28 cellular contexts compared by ENCODE assay signal in the genomic region with DNA sequence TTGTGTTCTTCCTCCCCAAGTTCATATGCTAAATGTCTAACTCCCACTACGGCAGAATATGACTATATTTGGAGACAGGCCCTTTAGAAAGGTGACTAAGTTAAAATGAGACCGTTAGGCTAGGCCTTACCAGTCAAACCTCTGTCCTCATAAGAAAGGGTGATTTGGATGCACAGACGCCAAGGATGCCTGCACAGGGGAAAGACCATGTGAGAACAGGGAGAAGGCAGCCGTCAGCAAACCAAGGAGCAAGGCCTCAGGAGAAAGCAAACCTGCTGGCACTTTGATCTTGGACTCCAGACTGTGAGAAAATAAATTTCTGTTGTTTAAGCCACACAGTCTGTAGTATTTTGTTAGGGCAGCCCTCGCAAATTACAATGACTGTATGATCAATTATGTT.
"Had no signal": no experiment of that assay in that cellular context is flagged by ENCODE, and none has a peak within 500 bp of the region (broad histone marks: within the 10 kb centered on the region; RNA-seq: fewer than 3 reads in every experiment).

No MANE protein-coding gene starts in this region.

- H3K4me3 Mint-ChIP-seq: activated naive CD4-positive, alpha-beta T cell treated with anti-CD3 and anti-CD28 coated beads, Interleukin-2, amount 50 U/mL, for 24 hours; activated naive CD8-positive, alpha-beta T cell treated with anti-CD3 and anti-CD28 coated beads, Interleukin-2, amount 50 U/mL, for 24 hours; activated T-cell treated with anti-CD3 and anti-CD28 coated beads, Interleukin-2, amount 50 U/mL, for 24 hours; central memory CD8-positive, alpha-beta T cell; dendritic cell treated with granulocyte-macrophage colony-stimulating factor and Interleukin-4, amounts not matched to agents 40 ng/mL and 50 ng/mL, for 4 days; mesothelial cell of epicardium; naive B cell; stimulated activated memory B cell treated with anti-CD40 and anti-IgM and Interleukin-4, amounts not matched to agents 10 μg/mL and 1 μg/mL and 100 μg/mL, for 72 hours; stimulated activated naive CD8-positive, alpha-beta T cell treated with anti-CD3 and anti-CD28 coated beads, Interleukin-15, amount 100 ng/mL, for 72 hours; T-helper 2 cell treated with Interferon-gamma antibody and Interleukin-4, amounts not matched to agents 5 μg/mL and 100 μg/mL, for 36 hours had no signal

- H3K4me3 ChIP-seq: esophagus muscularis mucosa, heart left ventricle, ovary, sigmoid colon, thyroid gland, upper lobe of right lung had no signal

- H3K9me3 ChIP-seq: esophagus muscularis mucosa, heart left ventricle, ovary, sigmoid colon, thyroid gland, upper lobe of right lung had no signal

- H3K27ac ChIP-seq: esophagus muscularis mucosa, foreskin keratinocyte, heart left ventricle, ovary, sigmoid colon, thyroid gland, upper lobe of right lung, VCaP had no signal

- H3K27ac Mint-ChIP-seq: activated naive CD4-positive, alpha-beta T cell treated with anti-CD3 and anti-CD28 coated beads, Interleukin-2, amount 50 U/mL, for 24 hours; activated naive CD8-positive, alpha-beta T cell treated with anti-CD3 and anti-CD28 coated beads, Interleukin-2, amount 50 U/mL, for 24 hours; activated T-cell treated with anti-CD3 and anti-CD28 coated beads, Interleukin-2, amount 50 U/mL, for 24 hours; dendritic cell treated with granulocyte-macrophage colony-stimulating factor and Interleukin-4, amounts not matched to agents 40 ng/mL and 50 ng/mL, for 4 days; mesothelial cell of epicardium; progenitor cell of endocrine pancreas; stimulated activated memory B cell treated with anti-CD40 and anti-IgM and Interleukin-4, amounts not matched to agents 10 μg/mL and 1 μg/mL and 100 μg/mL, for 72 hours; stimulated activated naive CD8-positive, alpha-beta T cell treated with anti-CD3 and anti-CD28 coated beads, Interleukin-15, amount 100 ng/mL, for 72 hours; T-helper 2 cell treated with Interferon-gamma antibody and Interleukin-4, amounts not matched to agents 5 μg/mL and 100 μg/mL, for 36 hours had no signal

- H3K36me3 ChIP-seq: esophagus muscularis mucosa, heart left ventricle, ovary, sigmoid colon, thyroid gland, upper lobe of right lung had no signal

- H3K36me3 Mint-ChIP-seq: activated naive CD4-positive, alpha-beta T cell treated with anti-CD3 and anti-CD28 coated beads, Interleukin-2, amount 50 U/mL, for 24 hours; mesothelial cell of epicardium; naive B cell; stimulated activated memory B cell treated with anti-CD40 and anti-IgM and Interleukin-4, amounts not matched to agents 10 μg/mL and 1 μg/mL and 100 μg/mL, for 72 hours had no signal

- H3K27me3 Mint-ChIP-seq: activated naive CD4-positive, alpha-beta T cell treated with anti-CD3 and anti-CD28 coated beads, Interleukin-2, amount 50 U/mL, for 24 hours; activated naive CD8-positive, alpha-beta T cell treated with anti-CD3 and anti-CD28 coated beads, Interleukin-2, amount 50 U/mL, for 24 hours; activated T-cell treated with anti-CD3 and anti-CD28 coated beads, Interleukin-2, amount 50 U/mL, for 24 hours; central memory CD8-positive, alpha-beta T cell; naive B cell; progenitor cell of endocrine pancreas; stimulated activated memory B cell treated with anti-CD40 and anti-IgM and Interleukin-4, amounts not matched to agents 10 μg/mL and 1 μg/mL and 100 μg/mL, for 72 hours; stimulated activated naive CD8-positive, alpha-beta T cell treated with anti-CD3 and anti-CD28 coated beads, Interleukin-15, amount 100 ng/mL, for 72 hours had no signal

- H3K27me3 ChIP-seq: esophagus muscularis mucosa, foreskin keratinocyte, heart left ventricle, ovary, sigmoid colon, thyroid gland, upper lobe of right lung had no signal

- H3K4me1 Mint-ChIP-seq: central memory CD8-positive, alpha-beta T cell had no signal

- DNase-seq: activated CD4-positive, alpha-beta T cell treated with anti-CD3 and anti-CD28 coated beads for 48 hours; activated CD4-positive, alpha-beta T cell treated with anti-CD3 and anti-CD28 coated beads, Interleukin-2, amount 50 U/mL, for 48 hours; activated CD8-positive, alpha-beta memory T cell treated with anti-CD3 and anti-CD28 coated beads, Interleukin-2, amount 50 U/mL, for 48 hours; activated naive CD8-positive, alpha-beta T cell treated with anti-CD3 and anti-CD28 coated beads, Interleukin-2, amount 50 U/mL, for 24 hours; activated T-cell treated with anti-CD3 and anti-CD28 coated beads, Interleukin-2, amount 50 U/mL, for 24 hours; amygdala; foreskin keratinocyte; heart left ventricle; hypothalamus; naive B cell; ovary; retina; sigmoid colon; small intestine; stimulated activated CD4-positive, alpha-beta T cell treated with anti-CD3 and anti-CD28 coated beads, Interleukin-4, amount 100 ng/mL, for 24 hours; stimulated activated naive CD8-positive, alpha-beta T cell treated with anti-CD3 and anti-CD28 coated beads, Interleukin-15, amount 100 ng/mL, for 72 hours; thyroid gland; upper lobe of right lung had no signal

- H3K4me1 ChIP-seq: foreskin keratinocyte, upper lobe of right lung had no signal

- ATAC-seq: activated CD4-positive, CD25-positive, alpha-beta regulatory T cell treated with anti-CD3 and anti-CD28 coated beads, Interleukin-2, amount 50 U/mL, for 24 hours; activated naive CD8-positive, alpha-beta T cell treated with anti-CD3 and anti-CD28 coated beads, Interleukin-2, amount 50 U/mL, for 24 hours; foreskin keratinocyte; heart left ventricle; stimulated activated memory B cell treated with anti-CD40 and anti-IgM and Interleukin-4, amounts not matched to agents 10 μg/mL and 1 μg/mL and 100 μg/mL, for 72 hours; stimulated activated naive CD8-positive, alpha-beta T cell treated with anti-CD3 and anti-CD28 coated beads, Interleukin-15, amount 100 ng/mL, for 72 hours; upper lobe of right lung had no signal

- H3K9me3 Mint-ChIP-seq: activated naive CD4-positive, alpha-beta T cell treated with anti-CD3 and anti-CD28 coated beads, Interleukin-2, amount 50 U/mL, for 24 hours; activated naive CD8-positive, alpha-beta T cell treated with anti-CD3 and anti-CD28 coated beads, Interleukin-2, amount 50 U/mL, for 24 hours; activated T-cell treated with anti-CD3 and anti-CD28 coated beads, Interleukin-2, amount 50 U/mL, for 24 hours; central memory CD8-positive, alpha-beta T cell; dendritic cell treated with granulocyte-macrophage colony-stimulating factor and Interleukin-4, amounts not matched to agents 40 ng/mL and 50 ng/mL, for 4 days; mesothelial cell of epicardium; naive B cell; stimulated activated memory B cell treated with anti-CD40 and anti-IgM and Interleukin-4, amounts not matched to agents 10 μg/mL and 1 μg/mL and 100 μg/mL, for 72 hours; stimulated activated naive CD8-positive, alpha-beta T cell treated with anti-CD3 and anti-CD28 coated beads, Interleukin-15, amount 100 ng/mL, for 72 hours; T-helper 2 cell treated with Interferon-gamma antibody and Interleukin-4, amounts not matched to agents 5 μg/mL and 100 μg/mL, for 36 hours had no signal
